In the genomic region with DNA sequence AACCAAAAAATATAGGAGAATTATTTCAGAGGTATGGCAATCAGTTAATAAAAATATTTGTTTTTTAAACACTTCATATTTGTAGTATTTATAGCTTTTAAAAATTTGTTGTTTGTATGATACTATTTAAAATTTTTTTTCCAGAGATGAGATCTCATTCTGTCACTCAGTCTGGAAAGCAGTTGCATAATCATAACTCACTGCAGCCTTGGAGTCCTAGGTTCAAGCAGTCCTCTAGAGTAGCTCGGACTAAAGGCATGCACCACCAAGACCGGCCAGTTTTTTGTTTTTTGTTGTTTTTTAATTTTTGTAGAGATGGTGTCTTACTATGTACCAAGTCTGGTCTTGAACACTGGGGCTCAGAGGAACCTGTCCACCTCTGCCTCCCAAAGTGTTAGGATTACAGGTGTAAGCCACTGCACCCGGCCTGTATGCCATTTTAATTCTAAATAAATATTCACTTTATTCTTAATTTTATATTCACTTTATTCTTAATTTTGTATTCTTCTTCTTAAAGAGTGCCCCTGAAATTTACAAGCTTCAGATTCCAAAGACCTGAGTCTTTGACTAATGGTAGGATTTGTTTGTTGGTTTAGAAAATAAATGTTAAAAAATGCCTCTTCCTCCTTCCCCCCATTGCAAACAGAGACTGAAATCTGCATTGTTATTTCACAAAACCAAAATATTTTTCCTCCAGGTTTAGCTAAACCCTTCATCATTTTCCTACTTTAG, we compare ENCODE assay signal across 11 cellular contexts. TPM values are rescaled to one million over a fixed set of nuclear protein-coding genes. Genes with fewer than 3 reads are reported as not detected.
DNase-seq lines count a peak whose midpoint lies in the region; ATAC-seq and TF ChIP-seq lines count a peak whose summit lies in the region.
"Had no signal": no experiment of that assay in that cellular context is flagged by ENCODE, and none has a peak within 500 bp of the region (broad histone marks: within the 10 kb centered on the region; RNA-seq: fewer than 3 reads in every experiment).

No MANE protein-coding gene starts in this region.

- H4K20me1 ChIP-seq in SK-N-SH (ENCODE audit: insufficient read depth): peaks cover 63% of the 10 kb centered on the region

- peak overlapping the region; percentile 50 for H3K27ac Mint-ChIP-seq in activated CD8-positive, alpha-beta T cell treated with anti-CD3 and anti-CD28 coated beads, Interleukin-2, amount 10 ng/mL, durations not matched to agents 7 days and 5 days
- H3K27ac Mint-ChIP-seq: GM23338 had no signal

- no peak overlapping the region for H3K4me2 ChIP-seq in SK-N-SH
- H3K4me2 ChIP-seq: GM23338 had no signal

- no peak for TF ChIP-seq RAD21 in SK-N-SH (IDR thresholded peaks at IDR 0.05; ENCODE audit: low read length)

- no peaks in the 10 kb centered on the region for H3K9me2 ChIP-seq in SK-N-SH

- H3K27me3 ChIP-seq in tibial nerve (no peaks in the 10 kb centered on the region), SK-N-SH (ENCODE audit: insufficient read depth) (no peaks in the 10 kb centered on the region), BE2C (no peaks in the 10 kb centered on the region)
- H3K27me3 ChIP-seq: vagina had no signal

- H3K79me2 ChIP-seq in SK-N-SH (ENCODE audit: insufficient read depth): peaks cover 100% of the 10 kb centered on the region

- H3K27ac ChIP-seq in tibial nerve (peak overlapping the region in 3 of 4 donors; percentile 44 to 100 (median 98)), SK-N-SH (ENCODE audit: low read depth in 2 of 2, low read length in 1 of 2) (peak overlapping the region in 1 of 2 experiments; percentile 15; a peak in 1 of 4 replicates)

- peaks cover 0 to 99% (median 84%) of the 10 kb centered on the region in 4 donors for H3K4me1 ChIP-seq in tibial nerve
- H3K4me1 ChIP-seq in SK-N-SH (ENCODE audit: control insufficient read depth in 1 of 2, insufficient read depth in 2 of 2, low read depth in 1 of 2, low read length in 1 of 2): peaks cover 0 to 64% of the 10 kb centered on the region in 2 experiments; a peak in 3 of 4 replicates
- H3K4me1 ChIP-seq in BE2C: no peaks in the 10 kb centered on the region

- POLR2A ChIA-PET in activated CD8-positive, alpha-beta T cell treated with anti-CD3 and anti-CD28 coated beads, Interleukin-2, amount 10 ng/mL, durations not matched to agents 7 days and 5 days (lab: Charles Lee): interaction anchor here (1.0 to 3.9 kb wide), 8 partner anchors 8 to 51 kb away, joined by 3 to 34 read pairs (median 4); partner anchors contain the start of gene TGFBR2
- POLR2A ChIA-PET in SK-N-SH (lab: Yijun Ruan, JAX): no interaction called here

- H3K36me3 ChIP-seq in tibial nerve: no peaks in the 10 kb centered on the region
- H3K36me3 ChIP-seq in SK-N-SH (replicated peaks in 1 of 2; ENCODE audit: control insufficient read depth in 1 of 2, insufficient read depth in 2 of 2, low read length in 1 of 2): peaks cover 0 to 28% of the 10 kb centered on the region in 2 experiments
- H3K36me3 ChIP-seq in BE2C: no peaks in the 10 kb centered on the region
- H3K36me3 ChIP-seq: vagina had no signal

- H2AFZ ChIP-seq in SK-N-SH (ENCODE audit: low read depth): no peak overlapping the region
- H2AFZ ChIP-seq: GM23338 had no signal

- ATAC-seq in activated T-cell treated with anti-CD3 and anti-CD28 coated beads, Interleukin-2, amount 50 U/mL, for 4 hours: no peak
- ATAC-seq in activated CD8-positive, alpha-beta T cell treated with anti-CD3 and anti-CD28 coated beads, Interleukin-2, amount 10 ng/mL, durations not matched to agents 7 days and 5 days: no peak
- ATAC-seq: GM23338 had no signal

- H3K9me3 ChIP-seq in tibial nerve (no peaks in the 10 kb centered on the region), SK-N-SH (no peaks in the 10 kb centered on the region), BE2C (no peaks in the 10 kb centered on the region)
- H3K9me3 ChIP-seq: vagina had no signal

- peak overlapping the region; percentile 98 for H3K4me3 Mint-ChIP-seq in activated T-cell treated with anti-CD3 and anti-CD28 coated beads, Interleukin-2, amount 50 U/mL, for 4 hours
- peak overlapping the region; percentile 47 for H3K4me3 Mint-ChIP-seq in activated CD8-positive, alpha-beta T cell treated with anti-CD3 and anti-CD28 coated beads, Interleukin-2, amount 10 ng/mL, durations not matched to agents 7 days and 5 days
- H3K4me3 Mint-ChIP-seq: GM23338 had no signal

- peaks cover 68% of the 10 kb centered on the region for H3K36me3 Mint-ChIP-seq in activated T-cell treated with anti-CD3 and anti-CD28 coated beads, Interleukin-2, amount 50 U/mL, for 4 hours (ENCODE audit: insufficient read depth)
- peaks cover 59% of the 10 kb centered on the region for H3K36me3 Mint-ChIP-seq in activated CD8-positive, alpha-beta T cell treated with anti-CD3 and anti-CD28 coated beads, Interleukin-2, amount 10 ng/mL, durations not matched to agents 7 days and 5 days (ENCODE audit: low read depth)

- no peaks in the 10 kb centered on the region for H3K27me3 Mint-ChIP-seq in activated T-cell treated with anti-CD3 and anti-CD28 coated beads, Interleukin-2, amount 50 U/mL, for 4 hours (ENCODE audit: low read depth)
- no peaks in the 10 kb centered on the region for H3K27me3 Mint-ChIP-seq in activated CD8-positive, alpha-beta T cell treated with anti-CD3 and anti-CD28 coated beads, Interleukin-2, amount 10 ng/mL, durations not matched to agents 7 days and 5 days (ENCODE audit: low read depth)

- no peak for TF ChIP-seq POLR2A in tibial nerve (IDR thresholded peaks at IDR 0.05)

- peaks cover 97% of the 10 kb centered on the region for H3K4me1 Mint-ChIP-seq in activated T-cell treated with anti-CD3 and anti-CD28 coated beads, Interleukin-2, amount 50 U/mL, for 4 hours (ENCODE audit: low read depth)
- peaks cover 95% of the 10 kb centered on the region for H3K4me1 Mint-ChIP-seq in activated CD8-positive, alpha-beta T cell treated with anti-CD3 and anti-CD28 coated beads, Interleukin-2, amount 10 ng/mL, durations not matched to agents 7 days and 5 days (ENCODE audit: low read depth)

- no peaks in the 10 kb centered on the region for H3K9me3 Mint-ChIP-seq in activated T-cell treated with anti-CD3 and anti-CD28 coated beads, Interleukin-2, amount 50 U/mL, for 4 hours
- no peaks in the 10 kb centered on the region for H3K9me3 Mint-ChIP-seq in activated CD8-positive, alpha-beta T cell treated with anti-CD3 and anti-CD28 coated beads, Interleukin-2, amount 10 ng/mL, durations not matched to agents 7 days and 5 days (ENCODE audit: insufficient read depth)
- H3K9me3 Mint-ChIP-seq: GM23338 had no signal

- H3F3A ChIP-seq in SK-N-SH (replicated peaks; ENCODE audit: insufficient read depth): peaks cover 18% of the 10 kb centered on the region

- no peak overlapping the region for H3K9ac ChIP-seq in SK-N-SH

- peak overlapping the region in 1 of 4 donors; percentile 6 for H3K4me3 ChIP-seq in tibial nerve
- H3K4me3 ChIP-seq in SK-N-SH (ENCODE audit: low read depth in 2 of 2, low read length in 1 of 2): no peak overlapping the region
- no peak overlapping the region for H3K4me3 ChIP-seq in BE2C (ENCODE audit: low read depth, low read length)
- H3K4me3 ChIP-seq: GM23338 had no signal

- TF ChIP-seq EP300 in tibial nerve (IDR thresholded peaks at IDR 0.05) (no peak), SK-N-SH (IDR thresholded peaks at IDR 0.05; ENCODE audit: borderline replicate concordance in 1 of 2, low read depth in 1 of 2, low read length in 1 of 2) (no peak)

- DNase-seq in activated T-cell treated with anti-CD3 and anti-CD28 coated beads, Interleukin-2, amount 50 U/mL, for 4 hours: no peak
- no peak for DNase-seq in activated T-cell treated with anti-CD3 and anti-CD28 coated beads, Interleukin-2, amount 50 U/mL, for 48 hours
- DNase-seq in activated CD8-positive, alpha-beta T cell treated with anti-CD3 and anti-CD28 coated beads, Interleukin-2, amount 10 ng/mL, durations not matched to agents 7 days and 5 days: no peak
- DNase-seq in iris pigment epithelial cell (ENCODE audit: low read depth) (peak; percentile 64), tibial nerve (ENCODE audit: low spot score in 2 of 2) (no peak), SK-N-SH (no peak), HuH-7 (ENCODE audit: low spot score) (no peak), BE2C (no peak)
- DNase-seq: KBM-7 had no signal

- 24 to 36% methylated on average over 3 of the region's 3 CpGs for WGBS in tibial nerve, 2 donors
- WGBS in SK-N-SH (ENCODE audit: low lambda C conversion rate): 84% methylated on average over 3 of the region's 3 CpGs

- CTCF ChIA-PET in activated CD8-positive, alpha-beta T cell treated with anti-CD3 and anti-CD28 coated beads, Interleukin-2, amount 10 ng/mL, durations not matched to agents 7 days and 5 days (lab: Charles Lee): interaction anchor here (0.8 to 11.3 kb wide), 18 partner anchors 7 to 574 kb away, joined by 3 to 91 read pairs (median 4); no protein-coding TSS in a partner anchor
- CTCF ChIA-PET in SK-N-SH (lab: Yijun Ruan, JAX): interaction anchor here (1.2 kb wide), 1 partner anchor 9 kb away, joined by 4 read pairs; the partner anchor contains the start of gene TGFBR2

- no peak for TF ChIP-seq CTCF in tibial nerve (IDR thresholded peaks at IDR 0.05)
- no peak for TF ChIP-seq CTCF in SK-N-SH (IDR thresholded peaks at IDR 0.05)
- TF ChIP-seq CTCF in BE2C (IDR thresholded peaks at IDR 0.05; ENCODE audit: low read depth, low read length): no peak

TF ChIP-seq in SK-N-SH, 30 proteins besides CTCF, POLR2A, EP300 and RAD21 (continues in another document):
- TF ChIP-seq RFX5 (IDR thresholded peaks at IDR 0.05; ENCODE audit: low read length) (no peak), TEAD4 (IDR thresholded peaks at IDR 0.05; ENCODE audit: borderline replicate concordance, insufficient read depth) (no peak), TCF12 (IDR thresholded peaks at IDR 0.05) (no peak), FOXJ3 (CRISPR knock-in tag; IDR thresholded peaks at IDR 0.05) (no peak), SIN3A (IDR thresholded peaks at IDR 0.05; ENCODE audit: borderline replicate concordance, low read depth, low read length) (no peak)
- TF ChIP-seq, protein P1, sequence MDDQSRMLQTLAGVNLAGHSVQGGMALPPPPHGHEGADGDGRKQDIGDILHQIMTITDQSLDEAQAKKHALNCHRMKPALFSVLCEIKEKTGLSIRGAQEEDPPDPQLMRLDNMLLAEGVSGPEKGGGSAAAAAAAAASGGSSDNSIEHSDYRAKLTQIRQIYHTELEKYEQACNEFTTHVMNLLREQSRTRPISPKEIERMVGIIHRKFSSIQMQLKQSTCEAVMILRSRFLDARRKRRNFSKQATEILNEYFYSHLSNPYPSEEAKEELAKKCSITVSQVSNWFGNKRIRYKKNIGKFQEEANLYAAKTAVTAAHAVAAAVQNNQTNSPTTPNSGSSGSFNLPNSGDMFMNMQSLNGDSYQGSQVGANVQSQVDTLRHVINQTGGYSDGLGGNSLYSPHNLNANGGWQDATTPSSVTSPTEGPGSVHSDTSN (IDR thresholded peaks at IDR 0.05): no peak

RNA-seq across cellular contexts. Expression of gene TGFBR2, which starts 9.4 kb away (rescaled TPM):
- total RNA-seq in activated T-cell treated with anti-CD3 and anti-CD28 coated beads, Interleukin-2, amount 50 U/mL, for 4 hours: 100 to 1,000 TPM; 104 to 114 (median 111) TPM
- total RNA-seq in activated CD8-positive, alpha-beta T cell treated with anti-CD3 and anti-CD28 coated beads, Interleukin-2, amount 10 ng/mL, durations not matched to agents 7 days and 5 days: 10 to 100 TPM; 62.7 to 64.5 TPM
- 100 to 1,000 TPM; 338 to 406 (median 350) TPM for total RNA-seq in tibial nerve
- polyA plus RNA-seq in SK-N-SH (2012; rRNA removed): 48.3 and 58.9 TPM in 2 replicates
- polyA plus RNA-seq in SK-N-SH (2012; cell fraction: cytosol; rRNA removed): 54.7 and 67.3 TPM in 2 replicates
- 24.2 and 33.6 TPM in 2 replicates for polyA plus RNA-seq in SK-N-SH (2012; cell fraction: nucleus; rRNA removed)
- 2.3 TPM for polyA plus RNA-seq in BE2C (2012; ENCODE audit: insufficient read depth, insufficient read length, low read depth)
